In genomic region chr19:9934132-9934950, GRCh38 we compare ENCODE assay signal across 8 cellular contexts. TPM values are rescaled to one million over a fixed set of nuclear protein-coding genes. Genes with fewer than 3 reads are reported as not detected.
DNase-seq lines count a peak whose midpoint lies in the region; ATAC-seq and TF ChIP-seq lines count a peak whose summit lies in the region.

No MANE protein-coding gene starts in this region.

- no peaks in the 10 kb centered on the region for H3K9me3 ChIP-seq in MG63

- CTCF ChIA-PET in MCF 10A (lab: Yijun Ruan, JAX): interaction anchor here (0.6 to 0.9 kb wide), 3 partner anchors 93 to 315 kb away, joined by 3 to 4 read pairs (median 3); partner anchors contain the start of gene DNMT1

- no peak overlapping the region for H3K4me3 ChIP-seq in MG63
- H3K4me3 ChIP-seq in WI38 (ENCODE audit: low read depth, low read length): no peak overlapping the region

- H3K27me3 ChIP-seq in MG63: peaks cover 23% of the 10 kb centered on the region

- H3K27me3 Mint-ChIP-seq in MCF 10A (ENCODE audit: insufficient read depth, unreplicated experiment): peaks cover 60% of the 10 kb centered on the region

- TF ChIP-seq CTCF in WI38 (IDR thresholded peaks at IDR 0.05; ENCODE audit: low read depth, low read length) (peak; percentile 91), MCF 10A (IDR thresholded peaks at IDR 0.05; ENCODE audit: unreplicated experiment) (peak; percentile 97)

- intact Hi-C loops in MCF 10A (cut with micrococcal nuclease): loop anchor here (1.0 to 5.0 kb wide), 4 partner anchors 66 to 316 kb away; partner anchors contain the start of gene P2RY11

- no peaks in the 10 kb centered on the region for H3K9me3 Mint-ChIP-seq in MCF 10A (ENCODE audit: unreplicated experiment)

- no peaks in the 10 kb centered on the region for H3K36me3 Mint-ChIP-seq in MCF 10A (ENCODE audit: insufficient read depth, unreplicated experiment)

- H3K4me3 Mint-ChIP-seq in MCF 10A (ENCODE audit: unreplicated experiment): no peak overlapping the region

- POLR2A ChIA-PET in MCF 10A (lab: Yijun Ruan, JAX): no interaction called here

- H3K27ac Mint-ChIP-seq in MCF 10A (ENCODE audit: low read depth, unreplicated experiment): no peak overlapping the region

- DNase-seq in DMS 273 (lab: John Stamatoyannopoulos, UW; ENCODE audit: unreplicated experiment) (peak; percentile 89), DMS 273 treated with DMSO at 0.1 percent for 48 hours (lab: John Stamatoyannopoulos, UW) (no peak), MG63 (peak; percentile 80), MCF 10A (ENCODE audit: unreplicated experiment) (peak; percentile 83), inferior parietal cortex (ENCODE audit: extremely low spot score) (peak; percentile 40)
- DNase-seq in stimulated activated CD4-positive, alpha-beta T cell treated with anti-CD3 and anti-CD28 coated beads, Interleukin-15, amount 100 ng/mL, for 24 hours: peak; percentile 88

- H3K4me1 Mint-ChIP-seq in MCF 10A (ENCODE audit: insufficient read depth, unreplicated experiment): peaks cover 12% of the 10 kb centered on the region

- BruUV-seq in MCF 10A (replicated peaks; lab: Mats Ljungman, UMichigan): no TSS peak

- no peaks in the 10 kb centered on the region for H3K36me3 ChIP-seq in MG63

- no peak for ATAC-seq in HG03139 (IDR thresholded peaks at IDR 0.05; ENCODE audit: unreplicated experiment)

RNA-seq across cellular contexts. Expression of gene OLFM2, which starts 2.0 kb away (rescaled TPM):
- total RNA-seq in MG63 (2014; rRNA removed; shearing (Covaris generic); ENCODE audit: low replicate concordance): 5.6 and 7.0 TPM in 2 replicates
- not detected in 2 replicates for total RNA-seq in MCF 10A (2022)
